ENCODE assay signal across 16 cellular contexts in genomic region chr2:107276034-107276433, GRCh38.
DNase-seq lines count a peak whose midpoint lies in the region; ATAC-seq and TF ChIP-seq lines count a peak whose summit lies in the region.
"Had no signal": no experiment of that assay in that cellular context is flagged by ENCODE, and none has a peak within 500 bp of the region (broad histone marks: within the 10 kb centered on the region; RNA-seq: fewer than 3 reads in every experiment).

No MANE protein-coding gene starts in this region.

- TF ChIP-seq POLR2A in breast epithelium (IDR thresholded peaks at IDR 0.05), result no peak

- H3K36me3 ChIP-seq in adipocyte (ENCODE audit: control insufficient read depth, insufficient read depth, low read length, severe bottlenecking) (no peaks in the 10 kb centered on the region), breast epithelium (no peaks in the 10 kb centered on the region)
- H3K36me3 ChIP-seq: BE2C, HAP-1 had no signal

- no peaks in the 10 kb centered on the region for H3K27me3 Mint-ChIP-seq in osteocyte (ENCODE audit: unreplicated experiment)

- peak overlapping the region; percentile 47 for H3K27ac Mint-ChIP-seq in osteocyte (ENCODE audit: unreplicated experiment)
- H3K27ac Mint-ChIP-seq: CD4-positive, alpha-beta memory T cell; HFFc6 had no signal

- peaks cover 2% of the 10 kb centered on the region for H3K36me3 Mint-ChIP-seq in osteocyte (ENCODE audit: unreplicated experiment)
- H3K36me3 Mint-ChIP-seq: CD4-positive, alpha-beta memory T cell had no signal

- TF ChIP-seq CTCF in osteocyte (IDR thresholded peaks at IDR 0.05) (no peak), breast epithelium (IDR thresholded peaks at IDR 0.05) (no peak)

- no peaks in the 10 kb centered on the region for H3K27me3 ChIP-seq in adipocyte (replicated peaks; ENCODE audit: control insufficient read depth, insufficient read depth, low read length)
- no peaks in the 10 kb centered on the region for H3K27me3 ChIP-seq in breast epithelium
- H3K27me3 ChIP-seq: BE2C had no signal

- H3K9ac ChIP-seq in adipocyte (ENCODE audit: low read length), result no peak overlapping the region

- H3K4me3 ChIP-seq in adipocyte (ENCODE audit: low read length), result no peak overlapping the region
- H3K4me3 ChIP-seq in breast epithelium, result no peak overlapping the region
- H3K4me3 ChIP-seq: HAP-1 had no signal

- H3K4me1 ChIP-seq in adipocyte (ENCODE audit: control insufficient read depth, insufficient read depth, low read length) (peaks cover 1% of the 10 kb centered on the region), breast epithelium (no peaks in the 10 kb centered on the region)
- H3K4me1 ChIP-seq: BE2C, HAP-1 had no signal

- peaks cover 35% of the 10 kb centered on the region for H3K4me1 Mint-ChIP-seq in osteocyte (ENCODE audit: unreplicated experiment)
- H3K4me1 Mint-ChIP-seq: CD4-positive, alpha-beta memory T cell had no signal

- intact Hi-C loops in Right ventricle myocardium inferior (cut with DNase I), result no loop called here
- intact Hi-C loops in breast epithelium (cut with DNase I; ENCODE audit: low total_unique reads), result no loop called here

- no peak overlapping the region for H3K4me3 Mint-ChIP-seq in osteocyte (ENCODE audit: unreplicated experiment)
- H3K4me3 Mint-ChIP-seq: CD4-positive, alpha-beta memory T cell; HFFc6 had no signal

- ATAC-seq in Right ventricle myocardium inferior (no peak), HG02763 (IDR thresholded peaks at IDR 0.05; ENCODE audit: unreplicated experiment) (no peak)

- H3K9me3 Mint-ChIP-seq in osteocyte (ENCODE audit: unreplicated experiment), result no peaks in the 10 kb centered on the region
- H3K9me3 Mint-ChIP-seq: HFFc6 had no signal

- DNase-seq in HS-5 (ENCODE audit: low read depth) (peak; percentile 13), adipocyte (ENCODE audit: low read depth) (peak; percentile 49), osteocyte (ENCODE audit: extremely low spot score, unreplicated experiment) (no peak), Right ventricle myocardium inferior (ENCODE audit: missing footprints) (no peak), breast epithelium (ENCODE audit: low spot score in 2 of 2) (no peak), NCI-H1048 (lab: John Stamatoyannopoulos, UW) (no peak)
- DNase-seq: BE2C; CD4-positive, alpha-beta memory T cell; DMS79 treated with DMSO at 0.1 percent for 48 hours; GDM1; HFFc6; IMR-90 had no signal

- H3K9me3 ChIP-seq in adipocyte (ENCODE audit: control insufficient read depth, low read length) (no peaks in the 10 kb centered on the region), breast epithelium (peaks cover 0 to 1% of the 10 kb centered on the region in 2 donors)
- H3K9me3 ChIP-seq: BE2C, HAP-1 had no signal

- no peak overlapping the region for H3K27ac ChIP-seq in breast epithelium
- H3K27ac ChIP-seq: C4-2B, HL-60 had no signal

Comparison
In these comparisons a context has a peak if more than half of its experiments do, and no peak if none do; other contexts are left out.
1. DNase-seq: peak in HS-5 (single experiment) and adipocyte (single experiment); none in osteocyte (single experiment), Right ventricle myocardium inferior (single experiment), breast epithelium (0 of 2) and NCI-H1048 (single experiment).